In the genomic region with DNA sequence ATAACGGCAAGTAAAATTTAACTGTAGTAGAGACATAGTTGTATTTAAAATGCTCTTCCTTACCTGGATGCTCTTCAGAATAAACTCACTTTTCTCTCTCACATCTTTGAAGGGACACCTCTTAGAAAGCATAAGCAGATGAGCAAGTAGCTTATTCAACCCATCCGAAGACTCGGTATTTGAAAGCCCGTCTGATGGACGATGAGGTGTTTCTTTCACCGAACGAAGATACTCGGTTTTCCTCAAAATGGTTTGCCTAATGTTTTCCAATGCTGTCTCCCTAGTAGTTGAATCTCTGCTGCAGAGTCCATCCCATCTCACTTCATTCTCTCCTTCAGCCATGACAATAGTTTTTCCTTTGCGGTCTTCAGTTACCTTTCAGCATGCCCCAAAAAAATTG, we compare ENCODE assay signal across 8 cellular contexts. TPM values are rescaled to one million over a fixed set of nuclear protein-coding genes. Genes with fewer than 3 reads are reported as not detected.
A peak's percentile ranks its signal among the peaks of the same experiment; 100 is the strongest.
DNase-seq lines count a peak whose midpoint lies in the region; ATAC-seq and TF ChIP-seq lines count a peak whose summit lies in the region.

No MANE protein-coding gene starts in this region.

- H3K27ac ChIP-seq in VCaP (peak overlapping the region; percentile 90), sigmoid colon (peak overlapping the region; percentile 97 to 99 (median 98))

- no peaks in the 10 kb centered on the region for H3K36me3 ChIP-seq in sigmoid colon

- H3K27me3 Mint-ChIP-seq in activated naive CD4-positive, alpha-beta T cell treated with anti-CD3 and anti-CD28 coated beads, Interleukin-2, amount 10 ng/mL, durations not matched to agents 7 days and 5 days, result peaks cover 5% of the 10 kb centered on the region

- CTCF ChIA-PET in activated naive CD4-positive, alpha-beta T cell treated with anti-CD3 and anti-CD28 coated beads, Interleukin-2, amount 10 ng/mL, durations not matched to agents 7 days and 5 days (lab: Charles Lee), result interaction anchor here (1.0 to 1.5 kb wide), 4 partner anchors 20 to 552 kb away, joined by 3 to 6 read pairs (median 5); partner anchors contain the start of gene CD164

- intact Hi-C loops in sigmoid colon (cut with DNase I), result loop anchor here (1.0 to 10.0 kb wide), 6 partner anchors 289 to 1979 kb away; partner anchors contain the start of genes BEND3, CD164, FOXO3 and OSTM1

- TF ChIP-seq CTCF in VCaP (conservative IDR thresholded peaks at IDR 0.05), result no peak
- TF ChIP-seq CTCF in sigmoid colon (IDR thresholded peaks at IDR 0.05), result no peak

- peak overlapping the region; percentile 92 for H3K4me3 Mint-ChIP-seq in activated naive CD4-positive, alpha-beta T cell treated with anti-CD3 and anti-CD28 coated beads, Interleukin-2, amount 10 ng/mL, durations not matched to agents 7 days and 5 days

- peak overlapping the region; percentile 71 to 77 (median 74) for H3K4me3 ChIP-seq in sigmoid colon

- no peak for DNase-seq in activated naive CD4-positive, alpha-beta T cell treated with anti-CD3 and anti-CD28 coated beads, Interleukin-2, amount 10 ng/mL, durations not matched to agents 7 days and 5 days
- DNase-seq in activated naive CD4-positive, alpha-beta T cell (lab: John Stamatoyannopoulos, UW), result no peak
- peak; percentile 9 for DNase-seq in foreskin melanocyte
- DNase-seq in sigmoid colon, result no peak

- no peaks in the 10 kb centered on the region for H3K9me3 Mint-ChIP-seq in activated naive CD4-positive, alpha-beta T cell treated with anti-CD3 and anti-CD28 coated beads, Interleukin-2, amount 10 ng/mL, durations not matched to agents 7 days and 5 days

- peaks cover 9% of the 10 kb centered on the region for H3K36me3 Mint-ChIP-seq in activated naive CD4-positive, alpha-beta T cell treated with anti-CD3 and anti-CD28 coated beads, Interleukin-2, amount 10 ng/mL, durations not matched to agents 7 days and 5 days

- no peak for TF ChIP-seq EP300 in sigmoid colon (IDR thresholded peaks at IDR 0.05)

- no peak for ATAC-seq in esophagus mucosa
- no peak for ATAC-seq in HG02678 (IDR thresholded peaks at IDR 0.05; ENCODE audit: unreplicated experiment)
- no peak for ATAC-seq in GM18519 (IDR thresholded peaks at IDR 0.05; ENCODE audit: low FRiP score, unreplicated experiment)

- peaks cover 0 to 44% (median 37%) of the 10 kb centered on the region in 4 donors for H3K4me1 ChIP-seq in sigmoid colon

- H3K27me3 ChIP-seq in sigmoid colon, result no peaks in the 10 kb centered on the region

- peak overlapping the region; percentile 93 for H3K27ac Mint-ChIP-seq in activated naive CD4-positive, alpha-beta T cell treated with anti-CD3 and anti-CD28 coated beads, Interleukin-2, amount 10 ng/mL, durations not matched to agents 7 days and 5 days

- 0 to 1% methylated on average over 9 of the region's 9 CpGs for WGBS in sigmoid colon, 2 donors

- no peaks in the 10 kb centered on the region for H3K9me3 ChIP-seq in sigmoid colon

- no peak for TF ChIP-seq POLR2A in sigmoid colon (IDR thresholded peaks at IDR 0.05)

- H3K4me1 Mint-ChIP-seq in activated naive CD4-positive, alpha-beta T cell treated with anti-CD3 and anti-CD28 coated beads, Interleukin-2, amount 10 ng/mL, durations not matched to agents 7 days and 5 days, result peaks cover 52% of the 10 kb centered on the region

RNA-seq across cellular contexts. Expression of gene SESN1, which starts 0.9 kb away (rescaled TPM):
- total RNA-seq in sigmoid colon (100 to 1,000 TPM in 2 of 4 donors, 10 to 100 TPM in 2; 63.0 to 144 (median 84.2) TPM), esophagus mucosa (8.2 TPM)
- 10 to 100 TPM; 18.3 to 24.3 (median 19.2) TPM for polyA plus RNA-seq in sigmoid colon

RNA-seq across cellular contexts. Expression of gene CEP57L1, which starts 1.6 kb away (rescaled TPM):
- 10 to 100 TPM; 12.6 to 21.0 (median 16.5) TPM for total RNA-seq in sigmoid colon
- 1 to 10 TPM; 5.4 to 8.1 (median 7.8) TPM for polyA plus RNA-seq in sigmoid colon
- total RNA-seq in esophagus mucosa, result 7.6 TPM
